Comparison of ENCODE assay signal across 20 cellular contexts in the genomic region with DNA sequence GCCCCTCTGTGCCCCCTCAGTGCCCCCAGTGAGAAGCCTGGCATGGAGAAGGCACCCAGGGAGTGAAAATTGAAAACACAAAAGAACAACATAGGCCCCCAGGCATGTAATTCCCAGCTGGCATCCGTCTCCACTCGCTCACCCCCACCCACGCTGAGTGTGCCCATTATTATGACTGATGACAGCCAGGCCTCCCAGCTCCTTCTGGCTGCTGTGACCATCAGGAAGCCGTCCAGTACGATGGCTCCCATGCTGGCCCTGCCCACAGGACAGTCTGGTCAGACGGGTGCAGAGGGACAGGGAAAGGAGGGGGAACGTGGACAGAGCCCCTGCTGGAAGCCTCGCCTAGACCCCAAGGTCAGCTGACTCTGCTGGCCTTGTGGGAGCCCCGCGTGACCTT.
"Had no signal": no experiment of that assay in that cellular context is flagged by ENCODE, and none has a peak within 500 bp of the region (broad histone marks: within the 10 kb centered on the region; RNA-seq: fewer than 3 reads in every experiment).

No MANE protein-coding gene starts in this region.

- H3K4me1 ChIP-seq: SJSA1 had no signal

- H3K27ac ChIP-seq: SJSA1, SK-N-MC had no signal

- H3K4me3 ChIP-seq: MG63, SJSA1, SK-N-MC had no signal

- H3K27me3 ChIP-seq: MG63 had no signal

- DNase-seq: KBM-7, MG63, NCI-H1092, NCI-H1105 treated with DMSO at 0.1 percent for 48 hours, NCI-H1417 treated with DMSO at 0.1 percent for 48 hours, NCI-H146, NCI-H1694 treated with DMSO at 0.1 percent for 48 hours, NCI-H1930, NCI-H2081, NCI-H2107, NCI-H2227 treated with DMSO at 0.1 percent for 48 hours, NCI-H524, NCI-H526 treated with DMSO at 0.1 percent for 48 hours, NCI-H774, Right ventricle myocardium superior, RPMI8226, SIG-M5, T-helper 1 cell had no signal

- H3K9me3 ChIP-seq: MG63, SJSA1 had no signal

- H3K36me3 ChIP-seq: MG63, SJSA1 had no signal
